In genomic region chr10:74558403-74558802, GRCh38 we compare ENCODE assay signal across 22 cellular contexts.
DNase-seq lines count a peak whose midpoint lies in the region; ATAC-seq and TF ChIP-seq lines count a peak whose summit lies in the region.
"Had no signal": no experiment of that assay in that cellular context is flagged by ENCODE, and none has a peak within 500 bp of the region (broad histone marks: within the 10 kb centered on the region; RNA-seq: fewer than 3 reads in every experiment).

No MANE protein-coding gene starts in this region.

- DNase-seq in activated naive CD4-positive, alpha-beta T cell treated with anti-CD3 and anti-CD28 coated beads for 36 hours: peak; percentile 27
- DNase-seq in activated naive CD4-positive, alpha-beta T cell (lab: John Stamatoyannopoulos, UW): no peak
- peak; percentile 9 for DNase-seq in GM12865 (ENCODE audit: low read depth)
- DNase-seq in neural crest cell (ENCODE audit: low read depth, low spot score): no peak
- DNase-seq in effector memory CD8-positive, alpha-beta T cell: no peak
- DNase-seq in T-helper 9 cell: no peak
- no peak for DNase-seq in SIG-M5 (lab: John Stamatoyannopoulos, UW)
- DNase-seq: Caco-2; CD4-positive, alpha-beta memory T cell; DMS 273 treated with DMSO at 0.1 percent for 48 hours; DMS79 treated with DMSO at 0.1 percent for 48 hours; H9; NCI-H1105; NCI-H146; NCI-H2029 treated with DMSO at 0.1 percent for 48 hours; NCI-H524 treated with DMSO at 0.1 percent for 48 hours; NCI-H82; Peyer's patch; SJCRH30 had no signal

- TF ChIP-seq CTCF in GM12865 (IDR thresholded peaks at IDR 0.05; ENCODE audit: insufficient read depth, low read depth, low read length, missing control alignments) (no peak), neural crest cell (conservative IDR thresholded peaks at IDR 0.05) (no peak)

- peak overlapping the region; percentile 56 for H3K27ac Mint-ChIP-seq in activated naive CD4-positive, alpha-beta T cell treated with anti-CD3 and anti-CD28 coated beads for 36 hours
- H3K27ac Mint-ChIP-seq in activated naive CD8-positive, alpha-beta T cell: peak overlapping the region; percentile 85
- peak overlapping the region; percentile 75 for H3K27ac Mint-ChIP-seq in neural crest cell (ENCODE audit: unreplicated experiment)
- no peak overlapping the region for H3K27ac Mint-ChIP-seq in effector memory CD8-positive, alpha-beta T cell

- H3K4me3 ChIP-seq in GM12865 (ENCODE audit: low read depth, low read length): no peak overlapping the region
- H3K4me3 ChIP-seq: A549, GM12878, Peyer's patch, SJCRH30 had no signal

- ATAC-seq in effector memory CD8-positive, alpha-beta T cell (replicated peaks): no peak
- ATAC-seq: A549, GM12878 had no signal

- H3K4me1 Mint-ChIP-seq in activated naive CD4-positive, alpha-beta T cell treated with anti-CD3 and anti-CD28 coated beads for 36 hours (ENCODE audit: low read depth): peaks cover 14% of the 10 kb centered on the region
- H3K4me1 Mint-ChIP-seq in activated naive CD8-positive, alpha-beta T cell (ENCODE audit: low read depth): peaks cover 8% of the 10 kb centered on the region
- peaks cover 4% of the 10 kb centered on the region for H3K4me1 Mint-ChIP-seq in neural crest cell
- H3K4me1 Mint-ChIP-seq in effector memory CD8-positive, alpha-beta T cell (ENCODE audit: low read depth in 2 of 2): no peaks in the 10 kb centered on the region
- H3K4me1 Mint-ChIP-seq: H9 had no signal

- intact Hi-C loops in activated naive CD4-positive, alpha-beta T cell treated with anti-CD3 and anti-CD28 coated beads for 36 hours (cut with micrococcal nuclease): no loop called here

- peaks cover 3% of the 10 kb centered on the region for H3K9me3 Mint-ChIP-seq in activated naive CD4-positive, alpha-beta T cell treated with anti-CD3 and anti-CD28 coated beads for 36 hours
- no peaks in the 10 kb centered on the region for H3K9me3 Mint-ChIP-seq in activated naive CD8-positive, alpha-beta T cell (ENCODE audit: low read depth)
- no peaks in the 10 kb centered on the region for H3K9me3 Mint-ChIP-seq in neural crest cell
- no peaks in the 10 kb centered on the region for H3K9me3 Mint-ChIP-seq in effector memory CD8-positive, alpha-beta T cell
- H3K9me3 Mint-ChIP-seq: CD4-positive, alpha-beta memory T cell; H9 had no signal

- no peak overlapping the region for H3K4me3 Mint-ChIP-seq in activated naive CD4-positive, alpha-beta T cell treated with anti-CD3 and anti-CD28 coated beads for 36 hours
- no peak overlapping the region for H3K4me3 Mint-ChIP-seq in activated naive CD8-positive, alpha-beta T cell
- no peak overlapping the region for H3K4me3 Mint-ChIP-seq in neural crest cell
- H3K4me3 Mint-ChIP-seq in effector memory CD8-positive, alpha-beta T cell: no peak overlapping the region
- H3K4me3 Mint-ChIP-seq: CD4-positive, alpha-beta memory T cell; H9 had no signal

- H3K36me3 Mint-ChIP-seq in activated naive CD4-positive, alpha-beta T cell treated with anti-CD3 and anti-CD28 coated beads for 36 hours (ENCODE audit: low read depth): peaks cover 8% of the 10 kb centered on the region
- peaks cover 13% of the 10 kb centered on the region for H3K36me3 Mint-ChIP-seq in activated naive CD8-positive, alpha-beta T cell
- H3K36me3 Mint-ChIP-seq in neural crest cell (ENCODE audit: low read depth): no peaks in the 10 kb centered on the region
- no peaks in the 10 kb centered on the region for H3K36me3 Mint-ChIP-seq in effector memory CD8-positive, alpha-beta T cell (ENCODE audit: insufficient read depth)

- no peaks in the 10 kb centered on the region for H3K27me3 Mint-ChIP-seq in activated naive CD4-positive, alpha-beta T cell treated with anti-CD3 and anti-CD28 coated beads for 36 hours (ENCODE audit: low read depth)
- H3K27me3 Mint-ChIP-seq in activated naive CD8-positive, alpha-beta T cell: no peaks in the 10 kb centered on the region
- H3K27me3 Mint-ChIP-seq in neural crest cell (ENCODE audit: low read depth): no peaks in the 10 kb centered on the region
- no peaks in the 10 kb centered on the region for H3K27me3 Mint-ChIP-seq in effector memory CD8-positive, alpha-beta T cell
- H3K27me3 Mint-ChIP-seq: CD4-positive, alpha-beta memory T cell had no signal

- CTCF ChIA-PET in activated naive CD4-positive, alpha-beta T cell treated with anti-CD3 and anti-CD28 coated beads for 36 hours (lab: Charles Lee): no interaction called here

Comparison
In these comparisons a context has a peak if more than half of its experiments do, and no peak if none do; other contexts are left out.
1. DNase-seq: peak in activated naive CD4-positive, alpha-beta T cell treated with anti-CD3 and anti-CD28 coated beads for 36 hours (single experiment) and GM12865 (single experiment); none in activated naive CD4-positive, alpha-beta T cell (0 of 4), neural crest cell (single experiment), effector memory CD8-positive, alpha-beta T cell (0 of 3), T-helper 9 cell (single experiment) and SIG-M5 (single experiment).
2. H3K27ac Mint-ChIP-seq: peak in activated naive CD4-positive, alpha-beta T cell treated with anti-CD3 and anti-CD28 coated beads for 36 hours (single experiment), activated naive CD8-positive, alpha-beta T cell (single experiment) and neural crest cell (single experiment); none in effector memory CD8-positive, alpha-beta T cell (0 of 2).